In the genomic region with DNA sequence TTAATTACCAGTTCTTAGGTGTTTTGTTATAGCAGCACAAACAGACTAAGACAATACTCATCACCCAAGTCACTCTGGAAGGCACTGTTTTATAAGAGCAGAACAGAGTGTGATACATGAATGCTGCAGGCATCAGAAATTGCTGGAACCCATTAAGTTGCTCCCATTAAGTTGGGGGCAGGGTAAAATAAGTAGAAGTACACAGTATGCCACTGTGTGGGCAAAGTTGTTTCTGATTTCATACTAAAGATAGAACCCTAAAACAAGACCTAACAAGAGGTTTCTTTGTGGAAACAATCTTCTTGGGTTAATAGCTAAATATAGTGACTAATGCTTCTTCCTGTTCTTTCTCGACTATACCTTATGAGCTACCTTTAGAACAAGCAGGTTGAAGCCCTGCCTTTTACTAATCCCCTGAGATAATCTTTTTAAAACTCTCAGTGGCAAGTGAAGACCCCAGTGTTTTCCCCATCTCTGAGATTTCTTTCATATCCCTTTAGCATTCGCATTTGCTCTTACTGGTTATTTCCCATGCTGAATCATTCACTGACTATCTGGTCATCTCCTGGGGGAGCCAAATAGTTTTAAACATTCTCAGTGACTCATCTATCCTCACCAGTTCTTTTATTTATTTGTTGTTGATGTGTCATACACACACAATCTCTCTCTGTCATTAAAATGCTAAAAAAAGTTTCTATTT, we compare ENCODE assay signal across 1 cellular context.
TF ChIP-seq lines count a peak whose summit lies in the region.

No MANE protein-coding gene starts in this region.

TF ChIP-seq in SK-N-SH, 30 proteins besides CTCF, POLR2A, EP300 and RAD21 (continued from another document):
- TF ChIP-seq ZBTB33 (IDR thresholded peaks at IDR 0.05; ENCODE audit: borderline replicate concordance, low read depth) (0 out of 2 replicates have a peak, but pooled peaks have one; percentile 53), RCOR1 (IDR thresholded peaks at IDR 0.05; ENCODE audit: low read length) (no peak), GATA2 (CRISPR knock-in tag; IDR thresholded peaks at IDR 0.05) (no peak), EZH2phosphoT487 (IDR thresholded peaks at IDR 0.05; ENCODE audit: borderline replicate concordance, low read depth) (no peak), TEAD4 (IDR thresholded peaks at IDR 0.05; ENCODE audit: borderline replicate concordance, insufficient read depth) (peak; percentile 85; the same call in 1 of the 2 replicates), FOXJ3 (CRISPR knock-in tag; IDR thresholded peaks at IDR 0.05) (no peak), TAF1 (IDR thresholded peaks at IDR 0.05; ENCODE audit: borderline replicate concordance, low read depth, low read length) (no peak), RXRA (IDR thresholded peaks at IDR 0.05; ENCODE audit: borderline replicate concordance, low read depth) (peak; percentile 57; the same call in 1 of the 2 replicates), FOSL2 (IDR thresholded peaks at IDR 0.05; ENCODE audit: borderline replicate concordance, low read depth) (peak; percentile 97), MEF2A (IDR thresholded peaks at IDR 0.05; ENCODE audit: borderline replicate concordance, low read depth) (peak; percentile 87), GABPA (IDR thresholded peaks at IDR 0.05; ENCODE audit: low read depth) (no peak), TCF12 (IDR thresholded peaks at IDR 0.05) (peak; percentile 84), PBX3 (IDR thresholded peaks at IDR 0.05) (peak; percentile 82)
TF ChIP-seq in SK-N-SH: peak in this region for 10.
